In genomic region chr2:108288534-108289106, GRCh38 we compare ENCODE assay signal across 1 cellular context.
A peak's percentile ranks its signal among the peaks of the same experiment; 100 is the strongest.
TF ChIP-seq lines count a peak whose summit lies in the region.

Gene SULT1C2 (plus strand): TSS chr2:108288895. CDS start chr2:108293668, 4,773 bp downstream.

TF ChIP-seq in HepG2, 621 proteins besides CTCF, POLR2A, EP300 and RAD21 (continued from another document and continues in another):
- TF ChIP-seq CEBPG (CRISPR knock-in tag; IDR thresholded peaks at IDR 0.05): no peak
- no peak for TF ChIP-seq ZNF510 (CRISPR knock-in tag; IDR thresholded peaks at IDR 0.05; ENCODE audit: low read depth)
- TF ChIP-seq ZNF431 (CRISPR knock-in tag; IDR thresholded peaks at IDR 0.05; ENCODE audit: borderline replicate concordance, low read depth): 0 out of 2 replicates have a peak, but pooled peaks have one; percentile 27
- TF ChIP-seq ARID3A (IDR thresholded peaks at IDR 0.05; ENCODE audit: low read depth, low read length): no peak
- TF ChIP-seq RORA (CRISPR knock-in tag; IDR thresholded peaks at IDR 0.05): no peak
- TF ChIP-seq ZNF850 (CRISPR knock-in tag; conservative IDR thresholded peaks at IDR 0.05): 0 out of 2 replicates have a peak, but pooled peaks have one; percentile 47
- TF ChIP-seq FOSL1 (CRISPR knock-in tag; IDR thresholded peaks at IDR 0.05; ENCODE audit: borderline replicate concordance): no peak
- TF ChIP-seq ZNF598 (CRISPR knock-in tag; IDR thresholded peaks at IDR 0.05; ENCODE audit: borderline replicate concordance): no peak
- no peak for TF ChIP-seq FIP1L1 (IDR thresholded peaks at IDR 0.05; ENCODE audit: borderline replicate concordance, insufficient read depth, low read depth, low read length)
- TF ChIP-seq ZNF597 (CRISPR knock-in tag; IDR thresholded peaks at IDR 0.05): no peak
- TF ChIP-seq ZNF468 (CRISPR knock-in tag; IDR thresholded peaks at IDR 0.05): no peak
- peak; percentile 50; the same call in 1 of the 2 replicates for TF ChIP-seq ZNF33A (CRISPR knock-in tag; IDR thresholded peaks at IDR 0.05; ENCODE audit: borderline replicate concordance)
- TF ChIP-seq LCORL (IDR thresholded peaks at IDR 0.05): no peak
- no peak for TF ChIP-seq LCORL (CRISPR knock-in tag; IDR thresholded peaks at IDR 0.05)
- no peak for TF ChIP-seq TRIM24 (CRISPR knock-in tag; IDR thresholded peaks at IDR 0.05)
- TF ChIP-seq DRAP1 (CRISPR knock-in tag; IDR thresholded peaks at IDR 0.05): 0 out of 2 replicates have a peak, but pooled peaks have one; percentile 28
- TF ChIP-seq RCOR2 (CRISPR knock-in tag; IDR thresholded peaks at IDR 0.05): no peak
- TF ChIP-seq SMAD1 (CRISPR knock-in tag; IDR thresholded peaks at IDR 0.05; ENCODE audit: borderline replicate concordance, low read depth): no peak
- TF ChIP-seq ZC3H4 (CRISPR knock-in tag; IDR thresholded peaks at IDR 0.05; ENCODE audit: borderline replicate concordance): no peak
- no peak for TF ChIP-seq ZNF138 (CRISPR knock-in tag; IDR thresholded peaks at IDR 0.05; ENCODE audit: low read depth)
- TF ChIP-seq MXI1 (IDR thresholded peaks at IDR 0.05; ENCODE audit: borderline replicate concordance, low read depth, low read length): no peak
- TF ChIP-seq CREB1 (IDR thresholded peaks at IDR 0.05): no peak
- no peak for TF ChIP-seq CREB1 (CRISPR knock-in tag; IDR thresholded peaks at IDR 0.05)
- TF ChIP-seq ZNF558 (CRISPR knock-in tag; IDR thresholded peaks at IDR 0.05; ENCODE audit: borderline replicate concordance): no peak; the same call in 1 of the 2 replicates
- TF ChIP-seq DMAP1 (CRISPR knock-in tag; IDR thresholded peaks at IDR 0.05): no peak
- TF ChIP-seq ZNF75D (CRISPR knock-in tag; IDR thresholded peaks at IDR 0.05; ENCODE audit: borderline replicate concordance): no peak
- TF ChIP-seq CC2D1A (CRISPR knock-in tag; IDR thresholded peaks at IDR 0.05): no peak
- peak; percentile 72 for TF ChIP-seq ZNF263 (CRISPR knock-in tag; IDR thresholded peaks at IDR 0.05)
- no peak for TF ChIP-seq PBX3 (CRISPR knock-in tag; IDR thresholded peaks at IDR 0.05; ENCODE audit: borderline replicate concordance)
- TF ChIP-seq ZFY (CRISPR knock-in tag; IDR thresholded peaks at IDR 0.05): peak; percentile 53; the same call in 1 of the 2 replicates
- no peak for TF ChIP-seq SNAPC5 (CRISPR knock-in tag; IDR thresholded peaks at IDR 0.05; ENCODE audit: borderline replicate concordance)
- peak; percentile 95 for TF ChIP-seq TFE3 (CRISPR knock-in tag; IDR thresholded peaks at IDR 0.05)
- TF ChIP-seq ZSCAN12 (CRISPR knock-in tag; IDR thresholded peaks at IDR 0.05): no peak
- TF ChIP-seq BATF2 (CRISPR knock-in tag; IDR thresholded peaks at IDR 0.05): no peak
- TF ChIP-seq KAT2B (IDR thresholded peaks at IDR 0.05; ENCODE audit: borderline replicate concordance, low read depth, low read length): no peak
- TF ChIP-seq ZNF331 (CRISPR knock-in tag; IDR thresholded peaks at IDR 0.05): peak; percentile 82
- TF ChIP-seq ZNF546 (CRISPR knock-in tag; conservative IDR thresholded peaks at IDR 0.05): no peak
- no peak for TF ChIP-seq ZFYVE20 (CRISPR knock-in tag; IDR thresholded peaks at IDR 0.05; ENCODE audit: borderline replicate concordance, low read depth)
- no peak for TF ChIP-seq SMAD9 (CRISPR knock-in tag; IDR thresholded peaks at IDR 0.05)
- TF ChIP-seq MXD3 (CRISPR knock-in tag; IDR thresholded peaks at IDR 0.05): no peak
- TF ChIP-seq ZFP82 (CRISPR knock-in tag; IDR thresholded peaks at IDR 0.05; ENCODE audit: borderline replicate concordance): no peak
- TF ChIP-seq NFYB (CRISPR knock-in tag; IDR thresholded peaks at IDR 0.05): peak; percentile 38
- TF ChIP-seq ZNF292 (CRISPR knock-in tag; IDR thresholded peaks at IDR 0.05; ENCODE audit: borderline replicate concordance, low read depth): peak; percentile 89; the same call in 1 of the 2 replicates
- peak; percentile 48; the same call in 1 of the 2 replicates for TF ChIP-seq TFAP4 (IDR thresholded peaks at IDR 0.05; ENCODE audit: borderline replicate concordance, low read depth)
- TF ChIP-seq IRF2 (CRISPR knock-in tag; IDR thresholded peaks at IDR 0.05): peak; percentile 52; the same call in 1 of the 2 replicates
- no peak for TF ChIP-seq ETV6 (CRISPR knock-in tag; conservative IDR thresholded peaks at IDR 0.05)
- peak; percentile 34; the same call in 1 of the 2 replicates for TF ChIP-seq IRF9 (CRISPR knock-in tag; IDR thresholded peaks at IDR 0.05; ENCODE audit: borderline replicate concordance)
- TF ChIP-seq AGO1 (IDR thresholded peaks at IDR 0.05; ENCODE audit: low read depth, low read length, poor library complexity, severe bottlenecking): no peak
- TF ChIP-seq HOXA3 (CRISPR knock-in tag; IDR thresholded peaks at IDR 0.05): 0 out of 2 replicates have a peak, but pooled peaks have one; percentile 21
- TF ChIP-seq ZNF776 (CRISPR knock-in tag; IDR thresholded peaks at IDR 0.05): no peak
- peak; percentile 36; the same call in 1 of the 2 replicates for TF ChIP-seq POGZ (CRISPR knock-in tag; IDR thresholded peaks at IDR 0.05)
- TF ChIP-seq HDAC1 (CRISPR knock-in tag; IDR thresholded peaks at IDR 0.05): 0 out of 2 replicates have a peak, but pooled peaks have one; percentile 35
- TF ChIP-seq PRDM15 (CRISPR knock-in tag; IDR thresholded peaks at IDR 0.05): no peak
- TF ChIP-seq KDM6A (CRISPR knock-in tag; IDR thresholded peaks at IDR 0.05; ENCODE audit: low read depth): peak; percentile 41; the same call in 1 of the 2 replicates
- peak; percentile 62; the same call in 1 of the 2 replicates for TF ChIP-seq ESRRA (CRISPR knock-in tag; IDR thresholded peaks at IDR 0.05; ENCODE audit: low read depth)
- TF ChIP-seq ZNF383 (CRISPR knock-in tag; IDR thresholded peaks at IDR 0.05; ENCODE audit: borderline replicate concordance): no peak
- no peak; the same call in 1 of the 2 replicates for TF ChIP-seq MIER2 (CRISPR knock-in tag; IDR thresholded peaks at IDR 0.05)
- peak; percentile 78; the same call in 1 of the 2 replicates for TF ChIP-seq ZNF430 (CRISPR knock-in tag; IDR thresholded peaks at IDR 0.05)
- no peak for TF ChIP-seq U2AF2 (IDR thresholded peaks at IDR 0.05; ENCODE audit: low read depth, low read length)
- TF ChIP-seq ZNF225 (CRISPR knock-in tag; IDR thresholded peaks at IDR 0.05): peak; percentile 50; the same call in 1 of the 2 replicates
- peak; percentile 73 for TF ChIP-seq GABPB1 (CRISPR knock-in tag; IDR thresholded peaks at IDR 0.05)
- no peak for TF ChIP-seq YY1 (IDR thresholded peaks at IDR 0.05; ENCODE audit: insufficient read depth, insufficient replicate concordance, low read depth, low read length)
- 0 out of 2 replicates have a peak, but pooled peaks have one; percentile 13 for TF ChIP-seq NCOA2 (CRISPR knock-in tag; IDR thresholded peaks at IDR 0.05)
- TF ChIP-seq PHF20 (CRISPR knock-in tag; IDR thresholded peaks at IDR 0.05): peak; percentile 42; the same call in 1 of the 2 replicates
- TF ChIP-seq ATRX (CRISPR knock-in tag; IDR thresholded peaks at IDR 0.05; ENCODE audit: borderline replicate concordance): no peak
- TF ChIP-seq NR1H2 (CRISPR knock-in tag; IDR thresholded peaks at IDR 0.05; ENCODE audit: borderline replicate concordance, low read depth): no peak
